8 cellular contexts compared by ENCODE assay signal in the genomic region with DNA sequence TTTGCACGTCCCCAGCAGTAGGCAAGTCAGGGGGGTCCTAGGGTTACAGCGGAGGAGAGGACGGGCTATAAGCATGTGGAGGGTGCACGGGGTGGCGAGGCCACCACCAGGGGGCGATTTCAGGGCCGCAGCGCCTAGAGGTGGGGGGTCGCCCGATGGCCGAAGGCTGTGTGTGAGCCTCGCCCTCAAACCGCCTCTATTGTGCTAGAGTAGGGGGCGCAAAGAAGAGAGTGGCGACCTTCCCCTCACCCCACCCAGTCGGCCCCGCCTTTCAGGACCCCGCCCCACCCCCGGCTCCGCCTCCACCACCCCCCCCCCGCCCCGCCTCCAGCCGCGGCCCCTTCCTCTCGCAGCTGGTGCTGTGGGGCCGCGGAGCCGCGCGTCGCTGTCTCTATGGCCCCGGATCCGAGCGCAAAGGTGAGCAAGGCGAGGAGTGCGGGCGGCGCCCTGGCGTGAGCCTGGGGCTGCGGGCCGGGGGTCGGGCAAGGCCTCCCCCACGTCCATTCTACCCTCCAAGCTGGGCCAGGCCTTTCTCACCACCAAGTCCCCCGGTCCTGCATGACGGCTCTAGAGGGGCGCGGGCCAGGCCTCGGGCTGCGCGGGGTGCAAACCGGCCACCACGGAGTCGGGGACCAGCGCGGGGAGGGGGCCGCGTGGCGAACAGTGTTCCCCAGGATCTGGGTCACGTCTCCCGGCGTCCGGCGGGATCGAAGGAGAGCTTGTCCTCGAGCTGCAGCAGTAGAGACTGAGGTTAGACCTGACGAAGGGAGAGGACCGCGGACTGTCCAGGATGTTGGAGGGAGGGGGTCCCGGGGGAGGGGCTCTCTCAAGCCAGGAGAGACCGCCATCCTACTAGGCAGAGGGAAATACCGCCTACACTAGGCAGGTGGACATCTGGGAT. TPM values are rescaled to one million over a fixed set of nuclear protein-coding genes. Genes with fewer than 3 reads are reported as not detected.
DNase-seq lines count a peak whose midpoint lies in the region; ATAC-seq and TF ChIP-seq lines count a peak whose summit lies in the region.

A gene with protein sequence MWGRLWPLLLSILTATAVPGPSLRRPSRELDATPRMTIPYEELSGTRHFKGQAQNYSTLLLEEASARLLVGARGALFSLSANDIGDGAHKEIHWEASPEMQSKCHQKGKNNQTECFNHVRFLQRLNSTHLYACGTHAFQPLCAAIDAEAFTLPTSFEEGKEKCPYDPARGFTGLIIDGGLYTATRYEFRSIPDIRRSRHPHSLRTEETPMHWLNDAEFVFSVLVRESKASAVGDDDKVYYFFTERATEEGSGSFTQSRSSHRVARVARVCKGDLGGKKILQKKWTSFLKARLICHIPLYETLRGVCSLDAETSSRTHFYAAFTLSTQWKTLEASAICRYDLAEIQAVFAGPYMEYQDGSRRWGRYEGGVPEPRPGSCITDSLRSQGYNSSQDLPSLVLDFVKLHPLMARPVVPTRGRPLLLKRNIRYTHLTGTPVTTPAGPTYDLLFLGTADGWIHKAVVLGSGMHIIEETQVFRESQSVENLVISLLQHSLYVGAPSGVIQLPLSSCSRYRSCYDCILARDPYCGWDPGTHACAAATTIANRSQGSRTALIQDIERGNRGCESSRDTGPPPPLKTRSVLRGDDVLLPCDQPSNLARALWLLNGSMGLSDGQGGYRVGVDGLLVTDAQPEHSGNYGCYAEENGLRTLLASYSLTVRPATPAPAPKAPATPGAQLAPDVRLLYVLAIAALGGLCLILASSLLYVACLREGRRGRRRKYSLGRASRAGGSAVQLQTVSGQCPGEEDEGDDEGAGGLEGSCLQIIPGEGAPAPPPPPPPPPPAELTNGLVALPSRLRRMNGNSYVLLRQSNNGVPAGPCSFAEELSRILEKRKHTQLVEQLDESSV (plus strand): TSS at position 330 of the 901 bp plus-strand sequence. CDS start 3,409 bp downstream, outside the sequence.

- H2AK5ac ChIP-seq in H9 (ENCODE audit: insufficient read length, low read length): no peak within 1 kb of the TSS

- peak within 1 kb of the TSS; percentile 26; the same call in 1 of the 2 replicates for H3K14ac ChIP-seq in H9 (ENCODE audit: insufficient read depth, low read length)

- H3K27me3 ChIP-seq in H9 (ENCODE audit: insufficient read depth, low read length) (no peaks in the 10 kb centered on the region), SJSA1 (replicated peaks) (no peaks in the 10 kb centered on the region), iPS-15b (ENCODE audit: control insufficient read depth, insufficient read depth, low read length) (peaks cover 7% of the 10 kb centered on the region), skeletal muscle satellite cell (ENCODE audit: control insufficient read depth, insufficient read depth, low read length) (no peaks in the 10 kb centered on the region)

- H4K8ac ChIP-seq in H9 (replicated peaks; ENCODE audit: insufficient read length, low read depth, low read length): no peak within 1 kb of the TSS

- no peak within 1 kb of the TSS for H2BK15ac ChIP-seq in H9 (ENCODE audit: low read depth, low read length)

- H3K4me2 ChIP-seq in H9 (ENCODE audit: insufficient read depth, insufficient read length, low read length) (peak within 1 kb of the TSS; percentile 95), skeletal muscle satellite cell (ENCODE audit: low read length) (peak within 1 kb of the TSS; percentile 98)

- no peak within 1 kb of the TSS for H2BK12ac ChIP-seq in H9 (ENCODE audit: insufficient read length, low read depth, low read length)

- H3K4me1 ChIP-seq in H9 (ENCODE audit: insufficient read depth, low read length) (no peaks in the 10 kb centered on the region), SJSA1 (replicated peaks) (peaks cover 18% of the 10 kb centered on the region), iPS-15b (ENCODE audit: control insufficient read depth, insufficient read depth, low read length) (peaks cover 9% of the 10 kb centered on the region), skeletal muscle satellite cell (ENCODE audit: control insufficient read depth, insufficient read depth, low read length) (peaks cover 6% of the 10 kb centered on the region)

- no peak within 1 kb of the TSS for H3K56ac ChIP-seq in H9 (ENCODE audit: insufficient read length, low read depth, low read length)

- no peaks in the 10 kb centered on the region for H4K20me1 ChIP-seq in H9 (ENCODE audit: control insufficient read depth, insufficient read depth, insufficient read length)

- no CpG with 5 or more reads among the region's 71 CpGs for WGBS in H9 (ENCODE audit: extremely low coverage, insufficient read length, low lambda C conversion rate)

- no peaks in the 10 kb centered on the region for H3K79me2 ChIP-seq in H9 (ENCODE audit: insufficient read depth, low read length)

- H2BK5ac ChIP-seq in H9 (ENCODE audit: insufficient read length, low read length): no peak within 1 kb of the TSS

- H3K4me3 Mint-ChIP-seq in H9: peak within 1 kb of the TSS; percentile 66 to 84

- no peak within 1 kb of the TSS for H2BK20ac ChIP-seq in H9 (ENCODE audit: low read depth, low read length, poor library complexity, severe bottlenecking)

- H3K4me3 ChIP-seq in SJSA1 (peak within 1 kb of the TSS; percentile 39), iPS-15b (ENCODE audit: low read depth, low read length) (peak within 1 kb of the TSS; percentile 80), skeletal muscle satellite cell (ENCODE audit: low read length) (peak within 1 kb of the TSS; percentile 74)

- peak; percentile 84 for TF ChIP-seq CTCF in H9 (conservative IDR thresholded peaks at IDR 0.05)

- DNase-seq in D341Med (ENCODE audit: low spot score) (peak; percentile 87), H9 (peak; percentile 84), SJSA1 (ENCODE audit: low read depth in 1 of 2, low spot score in 2 of 2) (peak; percentile 31 to 63), astrocyte of the hippocampus (ENCODE audit: low read depth, low spot score) (peak; percentile 61)

- H3K4me1 Mint-ChIP-seq in H9: peaks cover 32 to 34% of the 10 kb centered on the region in 2 experiments

- H3K27ac ChIP-seq in H9 (ENCODE audit: insufficient read length, low read depth, low read length): no peak within 1 kb of the TSS
- no peak within 1 kb of the TSS for H3K27ac ChIP-seq in SJSA1

- no peak within 1 kb of the TSS for H3K27ac Mint-ChIP-seq in H9

- H3K9ac ChIP-seq in H9 (ENCODE audit: extremely low read depth, insufficient read length, low read length) (no peak within 1 kb of the TSS), iPS-15b (ENCODE audit: low read depth, low read length) (peak within 1 kb of the TSS; percentile 14), skeletal muscle satellite cell (ENCODE audit: low read depth, low read length) (peak within 1 kb of the TSS; percentile 33)

- H2AFZ ChIP-seq in H9 (ENCODE audit: low read length): no peak within 1 kb of the TSS

- H3K27me3 Mint-ChIP-seq in H9 (ENCODE audit: low read depth): peaks cover 7% of the 10 kb centered on the region

- H2BK120ac ChIP-seq in H9 (ENCODE audit: low read depth, low read length, poor library complexity, severe bottlenecking): no peak within 1 kb of the TSS

- no peaks in the 10 kb centered on the region for H3K9me3 ChIP-seq in H9 (ENCODE audit: control insufficient read depth, low read depth, low read length)
- no peaks in the 10 kb centered on the region for H3K9me3 ChIP-seq in SJSA1 (replicated peaks)
- no peaks in the 10 kb centered on the region for H3K9me3 ChIP-seq in iPS-15b (ENCODE audit: control insufficient read depth, insufficient read depth, low read length)
- H3K9me3 ChIP-seq in skeletal muscle satellite cell (replicated peaks; ENCODE audit: low read length): no peaks in the 10 kb centered on the region

- peaks cover 12% of the 10 kb centered on the region for H3K23me2 ChIP-seq in H9 (ENCODE audit: insufficient read length, low read depth, low read length, poor library complexity, severe bottlenecking)

- no peak within 1 kb of the TSS for H3K18ac ChIP-seq in H9 (ENCODE audit: insufficient read length, low read depth, low read length)

- peaks cover 0 to 2% (median 0%) of the 10 kb centered on the region in 3 experiments; a peak in 2 of 7 replicates for H3K36me3 Mint-ChIP-seq in H9 (ENCODE audit: insufficient read depth in 1 of 3, low read depth in 3 of 3)

- ATAC-seq in HG03097 (IDR thresholded peaks at IDR 0.05; ENCODE audit: low FRiP score, unreplicated experiment) (no peak), HG03521 (IDR thresholded peaks at IDR 0.05; ENCODE audit: unreplicated experiment) (no peak)

- no peak within 1 kb of the TSS for H3K4ac ChIP-seq in H9 (ENCODE audit: low read depth, low read length)

- no peak within 1 kb of the TSS for H3T11ph ChIP-seq in H9 (ENCODE audit: low read length)

- H3K9me3 Mint-ChIP-seq in H9: no peaks in the 10 kb centered on the region; a peak in 1 of 5 replicates

- H3K36me3 ChIP-seq in SJSA1 (peaks cover 19% of the 10 kb centered on the region), iPS-15b (ENCODE audit: control insufficient read depth, insufficient read depth, low read length) (peaks cover 4% of the 10 kb centered on the region), skeletal muscle satellite cell (ENCODE audit: insufficient read depth, low read length) (peaks cover 28% of the 10 kb centered on the region)

- no peak within 1 kb of the TSS for H4K91ac ChIP-seq in H9 (ENCODE audit: insufficient read length, low read depth, low read length)

- no peaks in the 10 kb centered on the region for H3K79me1 ChIP-seq in H9 (ENCODE audit: insufficient read depth, low read depth, low read length, poor library complexity, severe bottlenecking)

- H3K23ac ChIP-seq in H9 (ENCODE audit: insufficient read length, low read depth, low read length): no peak within 1 kb of the TSS

- H4K5ac ChIP-seq in H9 (ENCODE audit: insufficient read length, low read depth, low read length): no peak within 1 kb of the TSS

RNA-seq across cellular contexts. Expression of the gene that starts here (rescaled TPM):
- total RNA-seq in H9 (2021): 8.1 and 8.5 TPM in 2 replicates
- total RNA-seq in SJSA1 (2014; rRNA removed; shearing (Covaris generic)): 0.42 and 0.88 TPM in 2 replicates
- 0.76 and 0.87 TPM in 2 replicates for total RNA-seq in skeletal muscle satellite cell (2012; rRNA removed)

Comparison
In these comparisons a context has a peak if more than half of its experiments do, and no peak if none do; other contexts are left out.
1. Peak in DNase-seq and H3K4me3 ChIP-seq in SJSA1; RNA of the gene not detected or under 1 TPM.